17 cellular contexts compared by ENCODE assay signal in the genomic region with DNA sequence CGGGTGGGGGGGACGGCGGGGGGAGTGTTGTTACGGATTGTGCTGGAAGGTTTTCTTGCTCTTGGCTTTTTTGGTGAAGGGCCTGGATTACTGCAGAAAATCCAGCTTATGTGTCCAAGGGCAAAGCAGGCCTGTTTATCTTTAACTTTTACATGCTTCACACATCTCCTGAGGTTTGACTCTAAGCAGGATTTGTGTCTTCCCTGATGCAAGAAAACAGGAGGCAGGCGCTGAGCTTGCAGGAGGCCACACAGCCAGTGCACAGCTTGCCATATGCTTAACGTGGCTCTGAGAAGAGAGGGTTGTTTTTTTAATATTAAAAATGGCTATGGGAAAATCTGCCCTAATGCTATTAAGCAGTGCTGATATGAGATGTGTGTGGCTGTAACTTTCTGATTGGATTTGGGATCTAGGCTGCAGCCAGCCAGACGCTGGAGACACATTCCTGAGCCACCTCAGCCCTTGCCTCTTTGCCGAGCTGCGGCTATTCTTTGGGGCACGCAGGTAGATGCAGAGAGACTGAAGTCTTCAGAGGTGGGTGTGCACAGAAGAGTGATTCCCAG. TPM values are rescaled to one million over a fixed set of nuclear protein-coding genes. Genes with fewer than 3 reads are reported as not detected.
"Had no signal": no experiment of that assay in that cellular context is flagged by ENCODE, and none has a peak within 500 bp of the region (broad histone marks: within the 10 kb centered on the region; RNA-seq: fewer than 3 reads in every experiment).

No MANE protein-coding gene starts in this region.

- H3K27me3 ChIP-seq: ascending aorta had no signal

- H3K4me3 ChIP-seq: ascending aorta, esophagus muscularis mucosa, heart right ventricle, left lung, mucosa of descending colon, skin epidermis had no signal

- H3K9me3 Mint-ChIP-seq: activated CD4-positive, alpha-beta memory T cell treated with anti-CD3 and anti-CD28 coated beads, Interleukin-2, amount 10 ng/mL, durations not matched to agents 7 days and 5 days; activated naive CD8-positive, alpha-beta T cell treated with anti-CD3 and anti-CD28 coated beads, Interleukin-2, amount 10 ng/mL, durations not matched to agents 7 days and 5 days; natural killer cell treated with Interleukin-12 subunit alpha and Interleukin-12 subunit beta and Interleukin-15 and Interleukin-18, amount 100 ng/mL, for 72 hours; type B pancreatic cell had no signal

- H3K4me3 Mint-ChIP-seq: activated CD4-positive, alpha-beta memory T cell treated with anti-CD3 and anti-CD28 coated beads, Interleukin-2, amount 10 ng/mL, durations not matched to agents 7 days and 5 days; activated CD4-positive, alpha-beta T cell treated with anti-CD3 and anti-CD28 coated beads for 36 hours; activated naive CD8-positive, alpha-beta T cell treated with anti-CD3 and anti-CD28 coated beads, Interleukin-2, amount 10 ng/mL, durations not matched to agents 7 days and 5 days; natural killer cell treated with Interleukin-12 subunit alpha and Interleukin-12 subunit beta and Interleukin-15 and Interleukin-18, amount 100 ng/mL, for 72 hours; type B pancreatic cell had no signal

- H3K4me1 ChIP-seq: ascending aorta, heart right ventricle, left lung had no signal

- H3K27ac Mint-ChIP-seq: activated CD4-positive, alpha-beta memory T cell treated with anti-CD3 and anti-CD28 coated beads, Interleukin-2, amount 10 ng/mL, durations not matched to agents 7 days and 5 days; activated CD4-positive, alpha-beta T cell treated with anti-CD3 and anti-CD28 coated beads for 36 hours; activated naive CD8-positive, alpha-beta T cell treated with anti-CD3 and anti-CD28 coated beads, Interleukin-2, amount 10 ng/mL, durations not matched to agents 7 days and 5 days; natural killer cell treated with Interleukin-12 subunit alpha and Interleukin-12 subunit beta and Interleukin-15 and Interleukin-18, amount 100 ng/mL, for 72 hours; type B pancreatic cell had no signal

- H3K4me1 Mint-ChIP-seq: activated CD4-positive, alpha-beta memory T cell treated with anti-CD3 and anti-CD28 coated beads, Interleukin-2, amount 10 ng/mL, durations not matched to agents 7 days and 5 days; activated CD4-positive, alpha-beta T cell treated with anti-CD3 and anti-CD28 coated beads for 36 hours; activated naive CD8-positive, alpha-beta T cell treated with anti-CD3 and anti-CD28 coated beads, Interleukin-2, amount 10 ng/mL, durations not matched to agents 7 days and 5 days had no signal

- DNase-seq: activated CD4-positive, alpha-beta memory T cell treated with anti-CD3 and anti-CD28 coated beads, Interleukin-2, amount 10 ng/mL, durations not matched to agents 7 days and 5 days; activated CD4-positive, alpha-beta T cell treated with anti-CD3 and anti-CD28 coated beads for 36 hours; activated gamma-delta T cell treated with Interleukin-2 at 50 U/mL for 16 hours; activated naive CD8-positive, alpha-beta T cell treated with anti-CD3 and anti-CD28 coated beads, Interleukin-2, amount 10 ng/mL, durations not matched to agents 7 days and 5 days; activated T-cell treated with anti-CD3 and anti-CD28 coated beads, Interleukin-2, amount 50 U/mL, for 48 hours; foreskin melanocyte; heart right ventricle; left lung; mucosa of descending colon; T1000 had no signal

- ATAC-seq: activated CD4-positive, alpha-beta T cell treated with anti-CD3 and anti-CD28 coated beads for 36 hours; heart right ventricle; left lung; mucosa of descending colon; natural killer cell treated with Interleukin-12 subunit alpha and Interleukin-12 subunit beta and Interleukin-15 and Interleukin-18, amount 100 ng/mL, for 72 hours had no signal

- H3K36me3 Mint-ChIP-seq: activated naive CD8-positive, alpha-beta T cell treated with anti-CD3 and anti-CD28 coated beads, Interleukin-2, amount 10 ng/mL, durations not matched to agents 7 days and 5 days; natural killer cell treated with Interleukin-12 subunit alpha and Interleukin-12 subunit beta and Interleukin-15 and Interleukin-18, amount 100 ng/mL, for 72 hours; type B pancreatic cell had no signal

- H3K9me3 ChIP-seq: ascending aorta, esophagus muscularis mucosa, heart right ventricle, left lung, mucosa of descending colon had no signal

- H3K27ac ChIP-seq: ascending aorta, esophagus muscularis mucosa, heart right ventricle, left lung, skin epidermis, VCaP had no signal

- H3K36me3 ChIP-seq: ascending aorta, esophagus muscularis mucosa, heart right ventricle, left lung had no signal

RNA-seq across cellular contexts. Expression of gene NPTX1, which starts 47.8 kb away (rescaled TPM):
- total RNA-seq: ascending aorta, heart right ventricle, subcutaneous adipose tissue had no signal
